Comparison of ENCODE assay signal across 1 cellular context in the genomic region with DNA sequence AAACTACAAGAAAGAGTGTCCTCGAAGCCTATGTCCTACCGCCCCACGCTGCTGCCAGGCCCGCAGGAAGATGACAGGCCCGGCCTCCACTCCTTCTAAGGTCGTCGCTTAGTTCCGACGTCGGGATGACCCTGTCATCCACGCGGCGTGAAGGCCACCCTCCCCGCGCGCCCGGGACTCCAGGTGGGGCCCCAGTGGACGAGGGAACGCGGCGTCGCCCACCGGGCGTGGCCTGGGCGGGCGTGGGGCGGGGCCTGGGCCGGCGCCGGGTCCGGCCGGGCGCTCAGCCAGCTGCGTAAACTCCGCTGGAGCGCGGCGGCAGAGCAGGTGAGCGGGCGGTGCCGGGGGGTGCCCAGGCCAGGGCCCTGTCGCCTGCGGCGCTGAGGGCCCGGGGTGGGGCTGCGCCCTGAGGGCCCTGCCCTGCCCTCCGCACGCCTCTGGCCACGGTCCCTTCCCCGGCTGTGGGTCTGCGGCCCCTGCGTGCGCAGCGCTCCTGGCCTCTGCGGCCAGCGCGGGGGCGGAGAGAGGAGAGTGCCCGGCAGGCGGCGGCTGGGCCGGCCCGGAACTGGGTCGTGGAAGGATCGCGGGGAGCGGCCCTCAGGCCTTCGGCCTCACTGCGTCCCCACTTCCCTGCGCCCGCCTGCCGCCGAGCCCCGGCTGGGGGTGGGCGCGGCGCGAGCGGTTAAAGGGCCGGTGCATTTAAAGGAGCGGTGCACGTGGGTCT.
TF ChIP-seq lines count a peak whose summit lies in the region.

A gene (plus strand): TSS at position 294 of the 724 bp plus-strand sequence. CDS start 11,292 bp downstream, outside the sequence.

TF ChIP-seq in Ishikawa, 13 proteins besides CTCF, POLR2A, EP300 and RAD21 (continued from another document):
- TF ChIP-seq EGR1 (IDR thresholded peaks at IDR 0.05): peak; percentile 93
- TF ChIP-seq CREB1 (IDR thresholded peaks at IDR 0.05; ENCODE audit: low read depth): no peak
- TF ChIP-seq TCF12 (IDR thresholded peaks at IDR 0.05; ENCODE audit: low read depth): peak; percentile 41; the same call in 1 of the 2 replicates
